ENCODE assay signal across 37 cellular contexts in genomic region chr10:102931643-102932042, GRCh38.
"Had no signal": no experiment of that assay in that cellular context is flagged by ENCODE, and none has a peak within 500 bp of the region (broad histone marks: within the 10 kb centered on the region; RNA-seq: fewer than 3 reads in every experiment).

No MANE protein-coding gene starts in this region.

- H3K27me3 Mint-ChIP-seq: activated CD4-positive, alpha-beta memory T cell treated with anti-CD3 and anti-CD28 coated beads, Interleukin-2, amount 10 ng/mL, durations not matched to agents 7 days and 5 days; activated CD4-positive, alpha-beta T cell treated with anti-CD3 and anti-CD28 coated beads for 36 hours; activated CD4-positive, alpha-beta T cell treated with anti-CD3 and anti-CD28 coated beads, Interleukin-2, amount 10 ng/mL, durations not matched to agents 7 days and 5 days; activated CD8-positive, alpha-beta memory T cell treated with anti-CD3 and anti-CD28 coated beads, Interleukin-2, amount 10 ng/mL, durations not matched to agents 7 days and 5 days; activated naive CD4-positive, alpha-beta T cell treated with anti-CD3 and anti-CD28 coated beads, Interleukin-2, amount 10 ng/mL, durations not matched to agents 7 days and 5 days; activated naive CD4-positive, alpha-beta T cell treated with anti-CD3 and anti-CD28 coated beads, Interleukin-2, amount 50 U/mL, for 24 hours; activated naive CD8-positive, alpha-beta T cell; activated naive CD8-positive, alpha-beta T cell treated with anti-CD3 and anti-CD28 coated beads, Interleukin-2, amount 10 ng/mL, durations not matched to agents 7 days and 5 days; activated naive CD8-positive, alpha-beta T cell treated with anti-CD3 and anti-CD28 coated beads, Interleukin-2, amount 50 U/mL, for 24 hours; activated T-cell treated with anti-CD3 and anti-CD28 coated beads, Interleukin-2, amount 50 U/mL, for 24 hours; brain; central memory CD8-positive, alpha-beta T cell had no signal

- H3K9me3 Mint-ChIP-seq: activated CD4-positive, alpha-beta memory T cell treated with anti-CD3 and anti-CD28 coated beads, Interleukin-2, amount 10 ng/mL, durations not matched to agents 7 days and 5 days; activated CD4-positive, alpha-beta T cell treated with anti-CD3 and anti-CD28 coated beads, Interleukin-2, amount 10 ng/mL, durations not matched to agents 7 days and 5 days; activated naive CD4-positive, alpha-beta T cell treated with anti-CD3 and anti-CD28 coated beads, Interleukin-2, amount 10 ng/mL, durations not matched to agents 7 days and 5 days; activated naive CD4-positive, alpha-beta T cell treated with anti-CD3 and anti-CD28 coated beads, Interleukin-2, amount 50 U/mL, for 24 hours; activated naive CD8-positive, alpha-beta T cell treated with anti-CD3 and anti-CD28 coated beads, Interleukin-2, amount 10 ng/mL, durations not matched to agents 7 days and 5 days; activated naive CD8-positive, alpha-beta T cell treated with anti-CD3 and anti-CD28 coated beads, Interleukin-2, amount 50 U/mL, for 24 hours; activated T-cell treated with anti-CD3 and anti-CD28 coated beads, Interleukin-2, amount 50 U/mL, for 24 hours; activated T-helper 2 cell treated with anti-CD3 and anti-CD28 coated beads, Interferon-gamma antibody, Interleukin-2, Interleukin-4, amounts not matched to agents 10 μg/mL and 5 μg/mL and 100 μg/mL, durations not matched to agents 14 hours and 24 hours and 36 hours; central memory CD8-positive, alpha-beta T cell; T-helper 1 cell treated with Interleukin-12 subunit alpha and Interleukin-12 subunit beta and Interleukin-4 antibody, amounts not matched to agents 30 μg/mL and 1 μg/mL, for 36 hours; T-helper 2 cell treated with Interferon-gamma antibody and Interleukin-4, amounts not matched to agents 5 μg/mL and 100 μg/mL, for 36 hours had no signal

- H3K36me3 ChIP-seq: cardiac muscle cell, WERI-Rb-1 had no signal

- H3K27ac ChIP-seq: ascending aorta, cardiac muscle cell, WERI-Rb-1 had no signal

- H3K4me1 ChIP-seq: ascending aorta had no signal

- H3K27ac Mint-ChIP-seq: activated CD4-positive, alpha-beta memory T cell treated with anti-CD3 and anti-CD28 coated beads, Interleukin-2, amount 10 ng/mL, durations not matched to agents 7 days and 5 days; activated CD4-positive, alpha-beta T cell treated with anti-CD3 and anti-CD28 coated beads for 36 hours; activated CD4-positive, alpha-beta T cell treated with anti-CD3 and anti-CD28 coated beads, Interleukin-2, amount 10 ng/mL, durations not matched to agents 7 days and 5 days; activated CD8-positive, alpha-beta memory T cell treated with anti-CD3 and anti-CD28 coated beads, Interleukin-2, amount 10 ng/mL, durations not matched to agents 7 days and 5 days; activated CD8-positive, alpha-beta T cell treated with anti-CD3 and anti-CD28 coated beads, Interleukin-2, amount 10 ng/mL, durations not matched to agents 7 days and 5 days; activated naive CD4-positive, alpha-beta T cell treated with anti-CD3 and anti-CD28 coated beads, Interleukin-2, amount 10 ng/mL, durations not matched to agents 7 days and 5 days; activated naive CD4-positive, alpha-beta T cell treated with anti-CD3 and anti-CD28 coated beads, Interleukin-2, amount 50 U/mL, for 24 hours; activated naive CD8-positive, alpha-beta T cell; activated naive CD8-positive, alpha-beta T cell treated with anti-CD3 and anti-CD28 coated beads, Interleukin-2, amount 10 ng/mL, durations not matched to agents 7 days and 5 days; activated naive CD8-positive, alpha-beta T cell treated with anti-CD3 and anti-CD28 coated beads, Interleukin-2, amount 50 U/mL, for 24 hours; activated T-cell treated with anti-CD3 and anti-CD28 coated beads, Interleukin-2, amount 50 U/mL, for 24 hours; activated T-helper 2 cell treated with anti-CD3 and anti-CD28 coated beads, Interferon-gamma antibody, Interleukin-2, Interleukin-4, amounts not matched to agents 10 μg/mL and 5 μg/mL and 100 μg/mL, durations not matched to agents 14 hours and 24 hours and 36 hours; brain; T-helper 1 cell treated with Interleukin-12 subunit alpha and Interleukin-12 subunit beta and Interleukin-4 antibody, amounts not matched to agents 30 μg/mL and 1 μg/mL, for 36 hours; T-helper 2 cell treated with Interferon-gamma antibody and Interleukin-4, amounts not matched to agents 5 μg/mL and 100 μg/mL, for 36 hours; WTC11 had no signal

- H3K4me3 Mint-ChIP-seq: activated CD4-positive, alpha-beta memory T cell treated with anti-CD3 and anti-CD28 coated beads, Interleukin-2, amount 10 ng/mL, durations not matched to agents 7 days and 5 days; activated CD4-positive, alpha-beta T cell treated with anti-CD3 and anti-CD28 coated beads for 36 hours; activated CD4-positive, alpha-beta T cell treated with anti-CD3 and anti-CD28 coated beads, Interleukin-2, amount 10 ng/mL, durations not matched to agents 7 days and 5 days; activated CD8-positive, alpha-beta memory T cell treated with anti-CD3 and anti-CD28 coated beads, Interleukin-2, amount 10 ng/mL, durations not matched to agents 7 days and 5 days; activated CD8-positive, alpha-beta T cell treated with anti-CD3 and anti-CD28 coated beads, Interleukin-2, amount 10 ng/mL, durations not matched to agents 7 days and 5 days; activated naive CD4-positive, alpha-beta T cell treated with anti-CD3 and anti-CD28 coated beads, Interleukin-2, amount 10 ng/mL, durations not matched to agents 7 days and 5 days; activated naive CD4-positive, alpha-beta T cell treated with anti-CD3 and anti-CD28 coated beads, Interleukin-2, amount 50 U/mL, for 24 hours; activated naive CD8-positive, alpha-beta T cell; activated naive CD8-positive, alpha-beta T cell treated with anti-CD3 and anti-CD28 coated beads, Interleukin-2, amount 10 ng/mL, durations not matched to agents 7 days and 5 days; activated naive CD8-positive, alpha-beta T cell treated with anti-CD3 and anti-CD28 coated beads, Interleukin-2, amount 50 U/mL, for 24 hours; activated T-cell treated with anti-CD3 and anti-CD28 coated beads, Interleukin-2, amount 50 U/mL, for 24 hours; brain; central memory CD8-positive, alpha-beta T cell; T-helper 1 cell treated with Interleukin-12 subunit alpha and Interleukin-12 subunit beta and Interleukin-4 antibody, amounts not matched to agents 30 μg/mL and 1 μg/mL, for 36 hours; T-helper 2 cell treated with Interferon-gamma antibody and Interleukin-4, amounts not matched to agents 5 μg/mL and 100 μg/mL, for 36 hours; WTC11 had no signal

- ATAC-seq: activated CD4-positive, alpha-beta T cell treated with anti-CD3 and anti-CD28 coated beads for 36 hours; activated CD4-positive, CD25-positive, alpha-beta regulatory T cell treated with anti-CD3 and anti-CD28 coated beads, Interleukin-2, amount 50 U/mL, for 24 hours; activated CD8-positive, alpha-beta memory T cell treated with anti-CD3 and anti-CD28 coated beads, Interleukin-2, amount 10 ng/mL, durations not matched to agents 7 days and 5 days; activated CD8-positive, alpha-beta T cell treated with anti-CD3 and anti-CD28 coated beads, Interleukin-2, amount 10 ng/mL, durations not matched to agents 7 days and 5 days; activated naive CD8-positive, alpha-beta T cell treated with anti-CD3 and anti-CD28 coated beads, Interleukin-2, amount 50 U/mL, for 24 hours; WTC11 had no signal

- H3K4me3 ChIP-seq: ascending aorta, cardiac muscle cell had no signal

- DNase-seq: activated CD4-positive, alpha-beta memory T cell treated with anti-CD3 and anti-CD28 coated beads, Interleukin-2, amount 10 ng/mL, durations not matched to agents 7 days and 5 days; activated CD4-positive, alpha-beta T cell treated with anti-CD3 and anti-CD28 coated beads for 1 hour; activated CD4-positive, alpha-beta T cell treated with anti-CD3 and anti-CD28 coated beads for 36 hours; activated CD4-positive, alpha-beta T cell treated with anti-CD3 and anti-CD28 coated beads for 48 hours; activated CD4-positive, alpha-beta T cell treated with anti-CD3 and anti-CD28 coated beads, Interleukin-2, amount 10 ng/mL, durations not matched to agents 7 days and 5 days; activated CD4-positive, alpha-beta T cell treated with anti-CD3 and anti-CD28 coated beads, Interleukin-2, amount 50 U/mL, for 48 hours; activated CD4-positive, CD25-positive, alpha-beta regulatory T cell; activated CD8-positive, alpha-beta memory T cell treated with anti-CD3 and anti-CD28 coated beads for 24 hours; activated CD8-positive, alpha-beta memory T cell treated with anti-CD3 and anti-CD28 coated beads, Interleukin-2, amount 10 ng/mL, durations not matched to agents 7 days and 5 days; activated CD8-positive, alpha-beta memory T cell treated with anti-CD3 and anti-CD28 coated beads, Interleukin-2, amount 50 U/mL, for 48 hours; activated CD8-positive, alpha-beta T cell treated with anti-CD3 and anti-CD28 coated beads, Interleukin-2, amount 10 ng/mL, durations not matched to agents 7 days and 5 days; activated effector memory CD4-positive, alpha-beta T cell treated with Interleukin-2 at 50 U/mL for 16 hours; activated gamma-delta T cell; activated naive CD4-positive, alpha-beta T cell treated with anti-CD3 and anti-CD28 coated beads, Interleukin-2, amount 10 ng/mL, durations not matched to agents 7 days and 5 days; activated naive CD4-positive, alpha-beta T cell treated with Interleukin-2 at 50 U/mL for 16 hours; activated naive CD8-positive, alpha-beta T cell treated with anti-CD3 and anti-CD28 coated beads, Interleukin-2, amount 10 ng/mL, durations not matched to agents 7 days and 5 days; activated naive CD8-positive, alpha-beta T cell treated with anti-CD3 and anti-CD28 coated beads, Interleukin-2, amount 50 U/mL, for 24 hours; activated T-cell treated with anti-CD3 and anti-CD28 coated beads, Interleukin-2, amount 50 U/mL, for 24 hours; activated T-cell treated with anti-CD3 and anti-CD28 coated beads, Interleukin-2, amount 50 U/mL, for 48 hours; amygdala; anterior cingulate cortex; caudate nucleus; cerebellar nuclear complex; T-helper 2 cell; T-helper 9 cell; WERI-Rb-1 had no signal

- H3K4me1 Mint-ChIP-seq: brain, WTC11 had no signal

- H3K27me3 ChIP-seq: ascending aorta, cardiac muscle cell had no signal

- H3K9me3 ChIP-seq: ascending aorta had no signal
